ENCODE assay signal across 17 cellular contexts in genomic region chr21:25453524-25453923, GRCh38.
"Had no signal": no experiment of that assay in that cellular context is flagged by ENCODE, and none has a peak within 500 bp of the region (broad histone marks: within the 10 kb centered on the region; RNA-seq: fewer than 3 reads in every experiment).

No MANE protein-coding gene starts in this region.

- H3K9me3 ChIP-seq: ascending aorta, left ventricle myocardium inferior, mucosa of descending colon, neutrophil, suprapubic skin had no signal

- H3K79me2 ChIP-seq: hepatocyte had no signal

- H3K4me3 ChIP-seq: ascending aorta, hepatocyte, left ventricle myocardium inferior, mucosa of descending colon, suprapubic skin had no signal

- DNase-seq: activated CD4-positive, alpha-beta memory T cell treated with anti-CD3 and anti-CD28 coated beads for 36 hours; activated CD4-positive, alpha-beta T cell treated with anti-CD3 and anti-CD28 coated beads for 1 hour; activated gamma-delta T cell; activated T-cell treated with anti-CD3 and anti-CD28 coated beads, Interleukin-2, amount 50 U/mL, for 72 hours; erythroblast; kidney; left ventricle myocardium inferior; mucosa of descending colon; naive thymus-derived CD4-positive, alpha-beta T cell; retina; stimulated activated CD4-positive, alpha-beta T cell treated with anti-CD3 and anti-CD28 coated beads, Interleukin-2, amount 100 ng/mL, for 48 hours; stimulated activated naive CD4-positive, alpha-beta T cell treated with Interleukin-2 at 50 U/mL for 16 hours; trophoblast cell had no signal

- H3K27ac ChIP-seq: ascending aorta, hepatocyte, left ventricle myocardium inferior, neutrophil, suprapubic skin had no signal

- H2AFZ ChIP-seq: hepatocyte had no signal

- H3K4me2 ChIP-seq: hepatocyte had no signal

- H3K27me3 ChIP-seq: ascending aorta, hepatocyte, neutrophil, suprapubic skin had no signal

- ATAC-seq: activated T-cell treated with anti-CD3 and anti-CD28 coated beads, Interleukin-2, amount 50 U/mL, for 72 hours; mucosa of descending colon; naive thymus-derived CD4-positive, alpha-beta T cell had no signal

- H3K36me3 ChIP-seq: ascending aorta, left ventricle myocardium inferior, neutrophil, suprapubic skin had no signal
